Comparison of ENCODE assay signal across 16 cellular contexts in genomic region chr12:29734299-29734698, GRCh38. TPM values are rescaled to one million over a fixed set of nuclear protein-coding genes. Genes with fewer than 3 reads are reported as not detected.
DNase-seq lines count a peak whose midpoint lies in the region; ATAC-seq and TF ChIP-seq lines count a peak whose summit lies in the region.
"Had no signal": no experiment of that assay in that cellular context is flagged by ENCODE, and none has a peak within 500 bp of the region (broad histone marks: within the 10 kb centered on the region; RNA-seq: fewer than 3 reads in every experiment).

No MANE protein-coding gene starts in this region.

- TF ChIP-seq CTCF in heart left ventricle (IDR thresholded peaks at IDR 0.05) (no peak), gastrocnemius medialis (IDR thresholded peaks at IDR 0.05 in 4 of 5, conservative IDR thresholded peaks at IDR 0.05 in 1 of 5) (no peak)

- intact Hi-C loops in heart left ventricle (cut with DNase I) (loop anchor here in 1 of 10 donors (10.0 kb wide), 1 partner anchor 179 kb away; no protein-coding TSS in a partner anchor), cardiac septum (cut with DNase I) (no loop called here), left ventricle myocardium superior (cut with micrococcal nuclease) (no loop called here), gastrocnemius medialis (cut with DNase I; ENCODE audit: low total_unique reads) (no loop called here)

- H3K4me3 ChIP-seq in heart left ventricle (no peak overlapping the region), gastrocnemius medialis (peak overlapping the region in 2 of 4 donors; percentile 8 to 17)

- DNase-seq in heart left ventricle: no peak
- no peak for DNase-seq in cardiac septum (ENCODE audit: low spot score)
- no peak for DNase-seq in left ventricle myocardium superior
- DNase-seq in gastrocnemius medialis: peak in 1 of 2 donors; percentile 30
- no peak for DNase-seq in NCI-H1417 treated with DMSO at 0.1 percent for 48 hours (lab: John Stamatoyannopoulos, UW)
- no peak for DNase-seq in globus pallidus (ENCODE audit: low spot score)
- DNase-seq: Caco-2, DMS153, GOT3, KG1, NCI-H146, NCI-H2081, NCI-H510A treated with DMSO at 0.1 percent for 48 hours had no signal

- H3K27me3 ChIP-seq in heart left ventricle: no peaks in the 10 kb centered on the region
- H3K27me3 ChIP-seq in gastrocnemius medialis: no peaks in the 10 kb centered on the region

- in situ Hi-C loops in gastrocnemius medialis (cut with MboI; ENCODE audit: low sequenced_read_pairs in 4 of 4): no loop called here

- H3K36me3 ChIP-seq in heart left ventricle (peaks cover 0 to 8% (median 0%) of the 10 kb centered on the region in 9 donors), gastrocnemius medialis (no peaks in the 10 kb centered on the region)

- H3K9me3 ChIP-seq in heart left ventricle (no peaks in the 10 kb centered on the region), gastrocnemius medialis (no peaks in the 10 kb centered on the region)
- H3K9me3 ChIP-seq: Caco-2 had no signal

- H3K4me1 ChIP-seq in heart left ventricle (peaks cover 10 to 95% (median 58%) of the 10 kb centered on the region in 12 donors), gastrocnemius medialis (peaks cover 96 to 99% of the 10 kb centered on the region in 2 donors)
- H3K4me1 ChIP-seq: Caco-2 had no signal

- no peak for TF ChIP-seq POLR2A in heart left ventricle (IDR thresholded peaks at IDR 0.05)
- no peak for TF ChIP-seq POLR2A in gastrocnemius medialis (IDR thresholded peaks at IDR 0.05)

- ATAC-seq in heart left ventricle (peak in 1 of 4 donors; percentile 11), left ventricle myocardium superior (peak; percentile 14), gastrocnemius medialis (peak; percentile 43 to 72), HG02623 (IDR thresholded peaks at IDR 0.05; ENCODE audit: unreplicated experiment) (no peak), GM18517 (IDR thresholded peaks at IDR 0.05; ENCODE audit: unreplicated experiment) (no peak)
- ATAC-seq: Panc1 had no signal

- H3K27ac ChIP-seq in heart left ventricle (peak overlapping the region; percentile 32 to 82 (median 56)), gastrocnemius medialis (peak overlapping the region; percentile 79 to 93 (median 82))

- WGBS in heart left ventricle, 4 donors: 56 to 63% (median 60%) methylated on average over 5 of the region's 5 CpGs

RNA-seq across cellular contexts. Expression of gene TMTC1, which starts 49.4 kb away (rescaled TPM):
- total RNA-seq in heart left ventricle (100 to 1,000 TPM in 1 of 9 donors, 10 to 100 TPM in 8; 24.9 to 101 (median 41.4) TPM), cardiac septum (33.2 TPM), left ventricle myocardium superior (37.1 TPM), gastrocnemius medialis (10 to 100 TPM; 38.5 to 83.5 (median 42.6) TPM)
- polyA plus RNA-seq in heart left ventricle: 10 to 100 TPM in 1 of 2 donors, 1 to 10 TPM in 1; 8.8 to 44.6 TPM
- total RNA-seq: Caco-2 had no signal

Comparison
In these comparisons a context has a peak if more than half of its experiments do, and no peak if none do; other contexts are left out.
1. ATAC-seq: peak in left ventricle myocardium superior (single experiment) and gastrocnemius medialis (2 of 2); none in HG02623 (single experiment) and GM18517 (single experiment).